In the genomic region with DNA sequence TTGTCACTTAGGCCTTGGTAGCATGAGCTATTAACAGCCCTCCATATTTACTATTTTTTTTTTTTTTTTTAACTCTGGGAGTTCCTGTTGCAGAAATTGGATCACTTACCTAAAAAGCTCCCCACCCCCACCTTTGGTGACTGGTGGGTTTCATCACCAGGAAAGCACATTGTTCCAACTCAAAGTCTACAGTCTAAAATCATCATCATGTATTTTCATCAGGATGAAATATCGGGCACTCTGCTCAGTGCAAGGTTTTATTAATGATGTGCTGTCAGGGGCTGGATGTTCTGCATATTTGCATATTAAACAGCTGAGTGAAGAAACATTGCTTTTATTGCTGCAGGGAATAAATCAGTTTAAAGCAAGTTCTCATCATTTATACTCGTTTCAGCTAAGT, we compare ENCODE assay signal across 26 cellular contexts.
A peak's percentile ranks its signal among the peaks of the same experiment; 100 is the strongest.
DNase-seq lines count a peak whose midpoint lies in the region; ATAC-seq, FAIRE-seq and TF ChIP-seq lines count a peak whose summit lies in the region.
"Had no signal": no experiment of that assay in that cellular context is flagged by ENCODE, and none has a peak within 500 bp of the region (broad histone marks: within the 10 kb centered on the region; RNA-seq: fewer than 3 reads in every experiment).

No MANE protein-coding gene starts in this region.

- no peak overlapping the region for H2AK5ac ChIP-seq in mesenchymal stem cell (ENCODE audit: low read length, severe bottlenecking)

- H3K79me2 ChIP-seq in astrocyte (ENCODE audit: insufficient read depth, low read length) = no peaks in the 10 kb centered on the region

- DNase-seq in NCI-H2171 treated with DMSO at 0.1 percent for 48 hours (lab: John Stamatoyannopoulos, UW) (peak; percentile 5), NCI-H2171 (lab: John Stamatoyannopoulos, UW) (no peak), astrocyte (ENCODE audit: low read depth) (peak; percentile 52), mesenchymal stem cell (peak; percentile 13), MG63 (no peak), right atrium auricular region (ENCODE audit: low spot score) (no peak)
- DNase-seq in CD4-positive, alpha-beta memory T cell = no peak
- DNase-seq: 8988T; ACHN; CD4-positive, CD25-positive, alpha-beta regulatory T cell; DMS53; GM23248; H7; MM.1S; NCI-H2029; NCI-H446; NCI-H526; NCI-H82; NK-92 treated with Interleukin-12 subunit alpha and Interleukin-12 subunit beta, amount 100 ng/mL, for 24 hours; PC-3; SJCRH30 had no signal

- no peak overlapping the region for H3K4me3 ChIP-seq in astrocyte (ENCODE audit: insufficient read depth, low read depth, low read length)
- no peak overlapping the region for H3K4me3 ChIP-seq in mesenchymal stem cell (ENCODE audit: insufficient read depth in 1 of 2, low read depth in 1 of 2, low read length in 2 of 2)
- H3K4me3 ChIP-seq in MG63 = no peak overlapping the region
- H3K4me3 ChIP-seq in right atrium auricular region = no peak overlapping the region
- H3K4me3 ChIP-seq in CD4-positive, alpha-beta memory T cell (ENCODE audit: low read length in 2 of 2) = no peak overlapping the region
- H3K4me3 ChIP-seq: BLaER1, GM23248, K562, SJCRH30 had no signal

- H2BK120ac ChIP-seq in mesenchymal stem cell (ENCODE audit: low read depth, low read length) = no peak overlapping the region

- H3K4me1 Mint-ChIP-seq in astrocyte (ENCODE audit: low read depth, unreplicated experiment) = no peaks in the 10 kb centered on the region
- H3K4me1 Mint-ChIP-seq in CD4-positive, alpha-beta memory T cell = no peaks in the 10 kb centered on the region
- H3K4me1 Mint-ChIP-seq: CD4-positive, CD25-positive, alpha-beta regulatory T cell had no signal

- H2BK15ac ChIP-seq in mesenchymal stem cell (ENCODE audit: low read depth, poor library complexity, severe bottlenecking) = no peak overlapping the region

- H3K36me3 ChIP-seq in astrocyte (ENCODE audit: insufficient read depth, low read length) (no peaks in the 10 kb centered on the region), mesenchymal stem cell (ENCODE audit: control insufficient read depth in 1 of 2, insufficient read depth in 2 of 2, low read depth in 1 of 2, low read length in 2 of 2) (no peaks in the 10 kb centered on the region), MG63 (no peaks in the 10 kb centered on the region), right atrium auricular region (no peaks in the 10 kb centered on the region)
- H3K36me3 ChIP-seq in CD4-positive, alpha-beta memory T cell (ENCODE audit: insufficient read depth, low read length) = no peaks in the 10 kb centered on the region
- H3K36me3 ChIP-seq: BLaER1, SJCRH30 had no signal

- H3K18ac ChIP-seq in mesenchymal stem cell (ENCODE audit: low read depth in 1 of 2, low read length in 2 of 2) = no peak overlapping the region

- no peak overlapping the region for H3K4me3 Mint-ChIP-seq in astrocyte (ENCODE audit: unreplicated experiment)
- no peak overlapping the region for H3K4me3 Mint-ChIP-seq in CD4-positive, alpha-beta memory T cell
- H3K4me3 Mint-ChIP-seq: CD4-positive, CD25-positive, alpha-beta regulatory T cell had no signal

- H3K9ac ChIP-seq in astrocyte (ENCODE audit: low read length) (no peak overlapping the region), mesenchymal stem cell (ENCODE audit: low read length) (no peak overlapping the region)
- H3K9ac ChIP-seq: BLaER1, GM23248 had no signal

- no peaks in the 10 kb centered on the region for H3K27me3 ChIP-seq in astrocyte (ENCODE audit: insufficient read depth, low read length)
- H3K27me3 ChIP-seq in mesenchymal stem cell (ENCODE audit: control insufficient read depth in 1 of 2, insufficient read depth in 1 of 2, low read length in 2 of 2) = no peaks in the 10 kb centered on the region
- no peaks in the 10 kb centered on the region for H3K27me3 ChIP-seq in MG63
- no peaks in the 10 kb centered on the region for H3K27me3 ChIP-seq in right atrium auricular region
- no peaks in the 10 kb centered on the region for H3K27me3 ChIP-seq in CD4-positive, alpha-beta memory T cell (ENCODE audit: insufficient read depth, low read length)
- H3K27me3 ChIP-seq: BLaER1, SJCRH30 had no signal

- intact Hi-C loops in CD4-positive, alpha-beta memory T cell (cut with micrococcal nuclease) = no loop called here

- H2BK5ac ChIP-seq in mesenchymal stem cell (ENCODE audit: low read depth, low read length, poor library complexity, severe bottlenecking) = no peak overlapping the region

- FAIRE-seq in astrocyte (lab: Jason Lieb, UNC) = no peak
- FAIRE-seq: D721Med, GM18507, K562 had no signal

- CTCF ChIA-PET in CD4-positive, alpha-beta memory T cell (lab: Charles Lee; ENCODE audit: partially characterized antibody) = no interaction called here

- H3K4me2 ChIP-seq in astrocyte (ENCODE audit: low read length) (no peak overlapping the region), mesenchymal stem cell (ENCODE audit: low read length, poor library complexity, severe bottlenecking) (no peak overlapping the region)
- H3K4me2 ChIP-seq: BLaER1 had no signal

- H2BK12ac ChIP-seq in mesenchymal stem cell (ENCODE audit: low read length in 2 of 2) = peak overlapping the region in 1 of 2 experiments; percentile 45

- no peak overlapping the region for H2AFZ ChIP-seq in astrocyte (ENCODE audit: low read depth, low read length)
- H2AFZ ChIP-seq in mesenchymal stem cell (ENCODE audit: low read depth, low read length) = no peak overlapping the region
- H2AFZ ChIP-seq: GM23248 had no signal

- H3K4ac ChIP-seq in mesenchymal stem cell (ENCODE audit: low read depth in 1 of 2, low read length in 2 of 2) = no peak overlapping the region

- H3K27ac ChIP-seq in astrocyte (ENCODE audit: low read depth, low read length) (no peak overlapping the region), mesenchymal stem cell (ENCODE audit: low read length, poor library complexity, severe bottlenecking) (no peak overlapping the region), right atrium auricular region (no peak overlapping the region)
- H3K27ac ChIP-seq in CD4-positive, alpha-beta memory T cell (ENCODE audit: low read depth, low read length) = no peak overlapping the region
- H3K27ac ChIP-seq: BLaER1, GM23248, SJCRH30 had no signal

- no peak overlapping the region for H4K91ac ChIP-seq in mesenchymal stem cell (ENCODE audit: low read length)

- H3K36me3 Mint-ChIP-seq in astrocyte (ENCODE audit: low read depth, unreplicated experiment) = no peaks in the 10 kb centered on the region
- no peaks in the 10 kb centered on the region for H3K36me3 Mint-ChIP-seq in CD4-positive, alpha-beta memory T cell
- H3K36me3 Mint-ChIP-seq: CD4-positive, CD25-positive, alpha-beta regulatory T cell had no signal

- no peak for TF ChIP-seq CTCF in astrocyte (IDR thresholded peaks at IDR 0.05; ENCODE audit: insufficient read depth, low read depth, low read length)
- TF ChIP-seq CTCF in right atrium auricular region (IDR thresholded peaks at IDR 0.05) = no peak

- H4K8ac ChIP-seq in mesenchymal stem cell (ENCODE audit: low read length) = no peak overlapping the region

- WGBS in mesenchymal stem cell = 100% methylated on average over 1 of the region's 2 CpGs

- ATAC-seq in GM19397 (IDR thresholded peaks at IDR 0.05; ENCODE audit: unreplicated experiment) = no peak
- ATAC-seq: K562, PC-3 had no signal

- no peak overlapping the region for H3K14ac ChIP-seq in mesenchymal stem cell (ENCODE audit: low read length in 2 of 2)

- H3K9me3 ChIP-seq in astrocyte (ENCODE audit: insufficient read depth, low read depth, low read length) (no peaks in the 10 kb centered on the region), mesenchymal stem cell (ENCODE audit: control insufficient read depth, low read length) (no peaks in the 10 kb centered on the region), MG63 (no peaks in the 10 kb centered on the region), right atrium auricular region (no peaks in the 10 kb centered on the region)
- no peaks in the 10 kb centered on the region for H3K9me3 ChIP-seq in CD4-positive, alpha-beta memory T cell (ENCODE audit: control insufficient read depth in 1 of 2, low read length in 2 of 2)
- H3K9me3 ChIP-seq: BLaER1, SJCRH30 had no signal

- H3K4me1 ChIP-seq in astrocyte (ENCODE audit: insufficient read depth, low read length) (no peaks in the 10 kb centered on the region), mesenchymal stem cell (ENCODE audit: control insufficient read depth, insufficient read depth, low read depth, low read length) (peaks cover 2% of the 10 kb centered on the region), right atrium auricular region (no peaks in the 10 kb centered on the region)
- no peaks in the 10 kb centered on the region for H3K4me1 ChIP-seq in CD4-positive, alpha-beta memory T cell (ENCODE audit: insufficient read depth, low read length)
- H3K4me1 ChIP-seq: BLaER1, SJCRH30 had no signal

- no peak overlapping the region for H3K23ac ChIP-seq in mesenchymal stem cell (ENCODE audit: low read length in 2 of 2)

- H3K79me1 ChIP-seq in mesenchymal stem cell (replicated peaks; ENCODE audit: low read length, poor library complexity, severe bottlenecking) = no peaks in the 10 kb centered on the region

- H3K27me3 Mint-ChIP-seq in astrocyte (ENCODE audit: low read depth, unreplicated experiment) = peaks cover 4% of the 10 kb centered on the region
- H3K27me3 Mint-ChIP-seq in CD4-positive, alpha-beta memory T cell = no peaks in the 10 kb centered on the region
- H3K27me3 Mint-ChIP-seq: CD4-positive, CD25-positive, alpha-beta regulatory T cell had no signal

- H3K9me3 Mint-ChIP-seq in astrocyte (ENCODE audit: unreplicated experiment) = no peaks in the 10 kb centered on the region
- no peaks in the 10 kb centered on the region for H3K9me3 Mint-ChIP-seq in CD4-positive, alpha-beta memory T cell
- H3K9me3 Mint-ChIP-seq: CD4-positive, CD25-positive, alpha-beta regulatory T cell had no signal

- no peaks in the 10 kb centered on the region for H4K20me1 ChIP-seq in astrocyte (ENCODE audit: insufficient read depth, low read length)
- H4K20me1 ChIP-seq: BLaER1 had no signal

- no peak overlapping the region for H3K27ac Mint-ChIP-seq in astrocyte (ENCODE audit: unreplicated experiment)
- no peak overlapping the region for H3K27ac Mint-ChIP-seq in CD4-positive, alpha-beta memory T cell
- H3K27ac Mint-ChIP-seq: CD4-positive, CD25-positive, alpha-beta regulatory T cell had no signal

- POLR2A ChIA-PET in CD4-positive, alpha-beta memory T cell (lab: Charles Lee; ENCODE audit: partially characterized antibody) = interaction anchor here (0.6 kb wide), 1 partner anchor 922 kb away, joined by 4 read pairs; no protein-coding TSS in a partner anchor

Comparison
In these comparisons a context has a peak if more than half of its experiments do, and no peak if none do; other contexts are left out.
1. DNase-seq: peak in NCI-H2171 treated with DMSO at 0.1 percent for 48 hours (single experiment), astrocyte (single experiment) and mesenchymal stem cell (single experiment); none in NCI-H2171 (single experiment), MG63 (single experiment), right atrium auricular region (single experiment) and CD4-positive, alpha-beta memory T cell (0 of 5).